Comparison of ENCODE assay signal across 8 cellular contexts in the genomic region with DNA sequence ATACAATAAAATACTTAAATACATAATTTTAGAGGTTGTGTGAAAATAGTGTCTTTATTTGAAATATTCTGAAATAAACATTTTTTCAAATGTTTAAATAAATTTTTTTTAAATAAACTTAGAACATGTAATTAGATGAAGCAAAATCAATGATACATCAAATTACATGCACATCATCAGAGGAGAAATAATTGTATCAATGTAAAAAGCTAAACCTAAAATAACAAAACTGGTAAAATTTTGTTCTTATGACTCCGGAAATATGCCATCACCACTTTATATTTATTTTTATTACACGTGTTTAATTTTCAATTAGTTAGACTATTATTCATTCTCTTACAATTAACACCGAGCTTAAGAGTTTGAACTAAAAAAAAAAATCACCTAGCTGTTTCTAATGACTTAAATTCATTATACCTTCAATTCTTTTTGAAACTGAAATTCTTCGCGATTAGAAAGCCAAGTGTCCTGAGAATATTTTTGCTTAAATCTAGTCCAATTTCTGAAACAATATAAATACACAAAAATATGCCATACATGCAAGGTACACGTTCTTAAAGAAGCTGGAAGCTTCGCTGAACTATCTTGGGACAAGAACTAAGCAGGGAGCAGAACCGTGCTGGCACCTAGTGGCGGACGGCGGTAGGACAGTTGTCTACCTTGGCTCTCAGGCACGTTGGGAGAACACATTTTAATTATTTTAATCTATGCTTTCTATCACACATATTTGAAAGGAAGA.
DNase-seq lines count a peak whose midpoint lies in the region; ATAC-seq lines count a peak whose summit lies in the region.

No MANE protein-coding gene starts in this region.

- intact Hi-C loops in activated CD4-positive, alpha-beta T cell treated with anti-CD3 and anti-CD28 coated beads, Interleukin-2, amount 10 ng/mL, durations not matched to agents 24 days and 14 days (cut with micrococcal nuclease): loop anchor here (5.0 kb wide), 2 partner anchors 390 to 1060 kb away; no protein-coding TSS in a partner anchor

- DNase-seq in CMK (ENCODE audit: low read depth) (peak; percentile 34), NCI-H345 treated with DMSO at 0.1 percent for 48 hours (lab: John Stamatoyannopoulos, UW; ENCODE audit: unreplicated experiment) (peak; percentile 49), memory B cell (ENCODE audit: low spot score in 2 of 2) (peak; percentile 3 to 12)
- DNase-seq in activated CD4-positive, alpha-beta T cell treated with anti-CD3 and anti-CD28 coated beads, Interleukin-2, amount 10 ng/mL, durations not matched to agents 24 days and 14 days: peak; percentile 83
- peak; percentile 1 for DNase-seq in effector CD8-positive, alpha-beta T cell (lab: John Stamatoyannopoulos, UW)
- peak; percentile 1 to 6 for DNase-seq in stimulated activated CD8-positive, alpha-beta memory T cell treated with anti-CD3 and anti-CD28 coated beads, Interleukin-4, amount 100 ng/mL, for 4 hours (ENCODE audit: low read depth in 2 of 2, low spot score in 1 of 2)

- H3K27me3 Mint-ChIP-seq in activated CD4-positive, alpha-beta T cell treated with anti-CD3 and anti-CD28 coated beads, Interleukin-2, amount 10 ng/mL, durations not matched to agents 24 days and 14 days: no peaks in the 10 kb centered on the region
- H3K27me3 Mint-ChIP-seq in memory B cell: no peaks in the 10 kb centered on the region

- no peak overlapping the region for H3K27ac Mint-ChIP-seq in activated CD4-positive, alpha-beta T cell treated with anti-CD3 and anti-CD28 coated beads, Interleukin-2, amount 10 ng/mL, durations not matched to agents 24 days and 14 days
- no peak overlapping the region for H3K27ac Mint-ChIP-seq in memory B cell

- H3K4me1 Mint-ChIP-seq in activated CD4-positive, alpha-beta T cell treated with anti-CD3 and anti-CD28 coated beads, Interleukin-2, amount 10 ng/mL, durations not matched to agents 24 days and 14 days: no peaks in the 10 kb centered on the region
- H3K4me1 Mint-ChIP-seq in memory B cell: no peaks in the 10 kb centered on the region

- ATAC-seq in GM19351 (IDR thresholded peaks at IDR 0.05; ENCODE audit: unreplicated experiment): peak; percentile 97
- ATAC-seq in HG03378 (IDR thresholded peaks at IDR 0.05; ENCODE audit: unreplicated experiment): peak; percentile 86
- ATAC-seq in memory B cell (ENCODE audit: low read depth): peak; percentile 58

- no peaks in the 10 kb centered on the region for H3K9me3 Mint-ChIP-seq in activated CD4-positive, alpha-beta T cell treated with anti-CD3 and anti-CD28 coated beads, Interleukin-2, amount 10 ng/mL, durations not matched to agents 24 days and 14 days
- H3K9me3 Mint-ChIP-seq in memory B cell: peaks cover 2% of the 10 kb centered on the region

- H3K36me3 Mint-ChIP-seq in activated CD4-positive, alpha-beta T cell treated with anti-CD3 and anti-CD28 coated beads, Interleukin-2, amount 10 ng/mL, durations not matched to agents 24 days and 14 days (ENCODE audit: low read depth): no peaks in the 10 kb centered on the region
- H3K36me3 Mint-ChIP-seq in memory B cell: no peaks in the 10 kb centered on the region

- no peak overlapping the region for H3K4me3 Mint-ChIP-seq in activated CD4-positive, alpha-beta T cell treated with anti-CD3 and anti-CD28 coated beads, Interleukin-2, amount 10 ng/mL, durations not matched to agents 24 days and 14 days
- no peak overlapping the region for H3K4me3 Mint-ChIP-seq in memory B cell

Comparison
In these comparisons a context has a peak if more than half of its experiments do, and no peak if none do; other contexts are left out.
1. Peak in every context shown above with its lines: DNase-seq and ATAC-seq.
2. DNase-seq: peak in every context shown above with its lines; median percentile 83 in activated CD4-positive, alpha-beta T cell treated with anti-CD3 and anti-CD28 coated beads, Interleukin-2, amount 10 ng/mL, durations not matched to agents 24 days and 14 days; 49 in NCI-H345 treated with DMSO at 0.1 percent for 48 hours; 34 in CMK; 8 in memory B cell; 4 in stimulated activated CD8-positive, alpha-beta memory T cell treated with anti-CD3 and anti-CD28 coated beads, Interleukin-4, amount 100 ng/mL, for 4 hours; 1 in effector CD8-positive, alpha-beta T cell.